8 cellular contexts compared by ENCODE assay signal in genomic region chr11:123580557-123581275, GRCh38.
DNase-seq lines count a peak whose midpoint lies in the region; ATAC-seq and TF ChIP-seq lines count a peak whose summit lies in the region.

No MANE protein-coding gene starts in this region.

- H3K36me3 Mint-ChIP-seq in activated T-helper 2 cell treated with anti-CD3 and anti-CD28 coated beads, Interferon-gamma antibody, Interleukin-2, Interleukin-4, amounts not matched to agents 10 μg/mL and 5 μg/mL and 100 μg/mL, durations not matched to agents 14 hours and 24 hours and 36 hours (ENCODE audit: low read depth): peaks cover 42% of the 10 kb centered on the region
- no peaks in the 10 kb centered on the region for H3K36me3 Mint-ChIP-seq in progenitor cell of endocrine pancreas (ENCODE audit: insufficient read depth)

- peak; percentile 90 for ATAC-seq in GM19463 (IDR thresholded peaks at IDR 0.05; ENCODE audit: unreplicated experiment)
- ATAC-seq in HG03565 (IDR thresholded peaks at IDR 0.05; ENCODE audit: unreplicated experiment): peak; percentile 80

- DNase-seq in COLO668 (lab: John Stamatoyannopoulos, UW; ENCODE audit: unreplicated experiment) (peak; percentile 88), Peyer's patch (peak; percentile 35 to 85 (median 82)), glomerular visceral epithelial cell (ENCODE audit: extremely low spot score) (peak; percentile 38), progenitor cell of endocrine pancreas (ENCODE audit: low spot score, unreplicated experiment) (peak; percentile 75)
- peak; percentile 54 for DNase-seq in activated T-helper 2 cell treated with anti-CD3 and anti-CD28 coated beads, Interferon-gamma antibody, Interleukin-2, Interleukin-4, amounts not matched to agents 10 μg/mL and 5 μg/mL and 100 μg/mL, durations not matched to agents 14 hours and 24 hours and 36 hours (ENCODE audit: low spot score)
- no peak for DNase-seq in NK-92 treated with Interleukin-12 subunit alpha and Interleukin-12 subunit beta, amount 100 ng/mL, for 24 hours (lab: John Stamatoyannopoulos, UW)

- TF ChIP-seq POLR2A in Peyer's patch (IDR thresholded peaks at IDR 0.05): no peak

- no peak overlapping the region for H3K27ac ChIP-seq in Peyer's patch

- no peaks in the 10 kb centered on the region for H3K9me3 ChIP-seq in Peyer's patch

- TF ChIP-seq CTCF in Peyer's patch (IDR thresholded peaks at IDR 0.05) (peak; percentile 49 to 96 (median 90)), progenitor cell of endocrine pancreas (IDR thresholded peaks at IDR 0.05; ENCODE audit: unreplicated experiment) (peak; percentile 92)

- no peaks in the 10 kb centered on the region for H3K9me3 Mint-ChIP-seq in activated T-helper 2 cell treated with anti-CD3 and anti-CD28 coated beads, Interferon-gamma antibody, Interleukin-2, Interleukin-4, amounts not matched to agents 10 μg/mL and 5 μg/mL and 100 μg/mL, durations not matched to agents 14 hours and 24 hours and 36 hours
- H3K9me3 Mint-ChIP-seq in progenitor cell of endocrine pancreas (ENCODE audit: low read depth): no peaks in the 10 kb centered on the region

- H3K27ac Mint-ChIP-seq in activated T-helper 2 cell treated with anti-CD3 and anti-CD28 coated beads, Interferon-gamma antibody, Interleukin-2, Interleukin-4, amounts not matched to agents 10 μg/mL and 5 μg/mL and 100 μg/mL, durations not matched to agents 14 hours and 24 hours and 36 hours: no peak overlapping the region
- peak overlapping the region; percentile 53 for H3K27ac Mint-ChIP-seq in progenitor cell of endocrine pancreas

- intact Hi-C loops in activated T-helper 2 cell treated with anti-CD3 and anti-CD28 coated beads, Interferon-gamma antibody, Interleukin-2, Interleukin-4, amounts not matched to agents 10 μg/mL and 5 μg/mL and 100 μg/mL, durations not matched to agents 14 hours and 24 hours and 36 hours (cut with micrococcal nuclease): no loop called here

- H3K4me1 ChIP-seq in Peyer's patch: peaks cover 0 to 21% (median 0%) of the 10 kb centered on the region in 4 donors

- no peaks in the 10 kb centered on the region for H3K27me3 Mint-ChIP-seq in activated T-helper 2 cell treated with anti-CD3 and anti-CD28 coated beads, Interferon-gamma antibody, Interleukin-2, Interleukin-4, amounts not matched to agents 10 μg/mL and 5 μg/mL and 100 μg/mL, durations not matched to agents 14 hours and 24 hours and 36 hours (ENCODE audit: low read depth)
- peaks cover 24% of the 10 kb centered on the region for H3K27me3 Mint-ChIP-seq in progenitor cell of endocrine pancreas

- no peaks in the 10 kb centered on the region for H3K27me3 ChIP-seq in Peyer's patch

- H3K4me1 Mint-ChIP-seq in activated T-helper 2 cell treated with anti-CD3 and anti-CD28 coated beads, Interferon-gamma antibody, Interleukin-2, Interleukin-4, amounts not matched to agents 10 μg/mL and 5 μg/mL and 100 μg/mL, durations not matched to agents 14 hours and 24 hours and 36 hours (ENCODE audit: low read depth): peaks cover 9% of the 10 kb centered on the region
- peaks cover 16% of the 10 kb centered on the region for H3K4me1 Mint-ChIP-seq in progenitor cell of endocrine pancreas (ENCODE audit: low read depth)

- no peaks in the 10 kb centered on the region for H3K36me3 ChIP-seq in Peyer's patch

- H3K4me3 ChIP-seq in Peyer's patch: no peak overlapping the region

- H3K4me3 Mint-ChIP-seq in activated T-helper 2 cell treated with anti-CD3 and anti-CD28 coated beads, Interferon-gamma antibody, Interleukin-2, Interleukin-4, amounts not matched to agents 10 μg/mL and 5 μg/mL and 100 μg/mL, durations not matched to agents 14 hours and 24 hours and 36 hours (ENCODE audit: low read depth): no peak overlapping the region
- peak overlapping the region; percentile 41 for H3K4me3 Mint-ChIP-seq in progenitor cell of endocrine pancreas (ENCODE audit: low read depth)
